18 cellular contexts compared by ENCODE assay signal in the genomic region with DNA sequence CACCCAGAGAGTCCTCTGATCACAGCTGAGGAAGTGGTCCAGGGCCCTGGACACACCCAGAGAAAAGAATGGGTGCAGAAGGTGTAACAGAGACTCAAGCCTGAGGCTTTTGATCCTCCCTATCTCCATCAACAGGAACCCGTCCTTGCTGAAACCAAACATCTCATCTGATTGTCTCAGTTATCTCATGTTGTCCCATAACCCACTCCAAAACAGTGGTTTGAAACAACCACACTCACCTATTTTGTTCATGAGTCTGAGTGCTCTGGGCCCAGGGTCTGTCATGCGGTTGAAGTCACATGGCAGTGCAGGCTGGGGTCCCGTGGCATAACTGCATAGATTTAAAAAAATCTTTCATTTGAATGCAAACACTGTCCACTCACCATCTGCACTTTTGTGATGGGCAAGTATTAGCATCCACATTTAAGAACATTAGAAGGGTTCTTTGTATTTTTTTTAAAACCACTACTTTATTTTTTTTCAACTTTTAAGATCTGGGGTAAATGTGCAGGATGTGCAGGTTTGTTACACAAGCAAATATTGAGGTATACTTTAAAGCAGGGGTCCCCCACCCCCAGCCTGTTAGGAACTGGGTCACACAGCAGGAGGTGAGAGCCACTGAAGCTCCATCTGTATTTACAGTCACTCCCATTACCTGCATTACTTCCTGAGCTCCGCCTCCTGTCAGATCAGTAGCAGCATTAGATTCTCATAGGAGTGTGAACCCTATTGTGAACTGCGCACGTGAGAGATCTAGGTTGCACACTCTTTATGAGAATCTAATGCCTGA.
"Had no signal": no experiment of that assay in that cellular context is flagged by ENCODE, and none has a peak within 500 bp of the region (broad histone marks: within the 10 kb centered on the region; RNA-seq: fewer than 3 reads in every experiment).

No MANE protein-coding gene starts in this region.

- H3K36me3 ChIP-seq: left ventricle myocardium inferior, transverse colon had no signal

- H3K4me1 ChIP-seq: foreskin keratinocyte had no signal

- H3K4me3 Mint-ChIP-seq: activated B cell treated with CpG ODN at 0.5 μM for 24 hours; activated CD8-positive, alpha-beta T cell treated with anti-CD3 and anti-CD28 coated beads for 36 hours; activated naive CD8-positive, alpha-beta T cell; activated T-cell treated with anti-CD3 and anti-CD28 coated beads, Interleukin-2, amount 50 U/mL, for 72 hours; naive thymus-derived CD8-positive, alpha-beta T cell; T-helper 2 cell treated with Interferon-gamma antibody and Interleukin-4, amounts not matched to agents 5 μg/mL and 100 μg/mL, for 36 hours had no signal

- H3K27ac Mint-ChIP-seq: activated B cell treated with CpG ODN at 0.5 μM for 24 hours; activated CD8-positive, alpha-beta T cell treated with anti-CD3 and anti-CD28 coated beads for 36 hours; activated naive CD8-positive, alpha-beta T cell; activated T-cell treated with anti-CD3 and anti-CD28 coated beads, Interleukin-2, amount 50 U/mL, for 72 hours; T-helper 2 cell treated with Interferon-gamma antibody and Interleukin-4, amounts not matched to agents 5 μg/mL and 100 μg/mL, for 36 hours had no signal

- H3K27me3 ChIP-seq: foreskin keratinocyte, transverse colon had no signal

- H3K36me3 Mint-ChIP-seq: activated naive CD8-positive, alpha-beta T cell; naive thymus-derived CD8-positive, alpha-beta T cell had no signal

- H3K27ac ChIP-seq: foreskin keratinocyte, left ventricle myocardium inferior, transverse colon had no signal

- ATAC-seq: activated CD8-positive, alpha-beta T cell treated with anti-CD3 and anti-CD28 coated beads for 36 hours; activated T-cell treated with anti-CD3 and anti-CD28 coated beads, Interleukin-2, amount 50 U/mL, for 72 hours; mucosa of descending colon had no signal

- H3K4me3 ChIP-seq: left ventricle myocardium inferior, mucosa of descending colon, transverse colon had no signal

- H3K9me3 Mint-ChIP-seq: activated B cell treated with CpG ODN at 0.5 μM for 24 hours; activated CD8-positive, alpha-beta T cell treated with anti-CD3 and anti-CD28 coated beads for 36 hours; naive thymus-derived CD8-positive, alpha-beta T cell; T-helper 2 cell treated with Interferon-gamma antibody and Interleukin-4, amounts not matched to agents 5 μg/mL and 100 μg/mL, for 36 hours had no signal

- H3K9me3 ChIP-seq: left ventricle myocardium inferior, mucosa of descending colon, transverse colon had no signal

- DNase-seq: activated B cell treated with CpG ODN at 0.5 μM for 24 hours; activated CD4-positive, alpha-beta T cell treated with anti-CD3 and anti-CD28 coated beads for 48 hours; activated CD8-positive, alpha-beta memory T cell treated with anti-CD3 and anti-CD28 coated beads, Interleukin-2, amount 50 U/mL, for 4 hours; activated CD8-positive, alpha-beta T cell treated with anti-CD3 and anti-CD28 coated beads for 36 hours; activated gamma-delta T cell treated with Interleukin-2 at 50 U/mL for 16 hours; activated T-cell treated with anti-CD3 and anti-CD28 coated beads, Interleukin-2, amount 50 U/mL, for 72 hours; amniotic stem cell; effector CD8-positive, alpha-beta T cell; foreskin keratinocyte; left ventricle myocardium inferior; mucosa of descending colon; naive thymus-derived CD8-positive, alpha-beta T cell; retina; stimulated activated CD4-positive, alpha-beta T cell treated with anti-CD3 and anti-CD28 coated beads, Interleukin-2, amount 100 ng/mL, for 48 hours; stimulated activated naive CD4-positive, alpha-beta T cell; transverse colon had no signal
